Comparison of ENCODE assay signal across 14 cellular contexts in genomic region chr18:57057890-57058289, GRCh38.
DNase-seq lines count a peak whose midpoint lies in the region; ATAC-seq lines count a peak whose summit lies in the region.
"Had no signal": no experiment of that assay in that cellular context is flagged by ENCODE, and none has a peak within 500 bp of the region (broad histone marks: within the 10 kb centered on the region; RNA-seq: fewer than 3 reads in every experiment).

No MANE protein-coding gene starts in this region.

- no peaks in the 10 kb centered on the region for H3K36me3 Mint-ChIP-seq in activated CD4-positive, alpha-beta memory T cell treated with anti-CD3 and anti-CD28 coated beads for 36 hours
- no peaks in the 10 kb centered on the region for H3K36me3 Mint-ChIP-seq in activated CD4-positive, alpha-beta memory T cell treated with anti-CD3 and anti-CD28 coated beads, Interleukin-2, amount 10 ng/mL, durations not matched to agents 7 days and 5 days (ENCODE audit: low read depth)

- POLR2A ChIA-PET in activated CD4-positive, alpha-beta memory T cell treated with anti-CD3 and anti-CD28 coated beads for 36 hours (lab: Charles Lee): no interaction called here
- POLR2A ChIA-PET in activated CD4-positive, alpha-beta memory T cell treated with anti-CD3 and anti-CD28 coated beads, Interleukin-2, amount 10 ng/mL, durations not matched to agents 7 days and 5 days (lab: Charles Lee): no interaction called here

- peaks cover 11% of the 10 kb centered on the region for H3K27me3 Mint-ChIP-seq in activated CD4-positive, alpha-beta memory T cell treated with anti-CD3 and anti-CD28 coated beads for 36 hours
- H3K27me3 Mint-ChIP-seq in activated CD4-positive, alpha-beta memory T cell treated with anti-CD3 and anti-CD28 coated beads, Interleukin-2, amount 10 ng/mL, durations not matched to agents 7 days and 5 days: peaks cover 7% of the 10 kb centered on the region

- peaks cover 4% of the 10 kb centered on the region for H3K9me3 Mint-ChIP-seq in activated CD4-positive, alpha-beta memory T cell treated with anti-CD3 and anti-CD28 coated beads for 36 hours
- H3K9me3 Mint-ChIP-seq in activated CD4-positive, alpha-beta memory T cell treated with anti-CD3 and anti-CD28 coated beads, Interleukin-2, amount 10 ng/mL, durations not matched to agents 7 days and 5 days: peaks cover 3% of the 10 kb centered on the region

- H3K4me1 Mint-ChIP-seq in activated CD4-positive, alpha-beta memory T cell treated with anti-CD3 and anti-CD28 coated beads for 36 hours (ENCODE audit: low read depth): peaks cover 2% of the 10 kb centered on the region
- H3K4me1 Mint-ChIP-seq in activated CD4-positive, alpha-beta memory T cell treated with anti-CD3 and anti-CD28 coated beads, Interleukin-2, amount 10 ng/mL, durations not matched to agents 7 days and 5 days: peaks cover 1% of the 10 kb centered on the region

- intact Hi-C loops in activated CD4-positive, alpha-beta memory T cell treated with anti-CD3 and anti-CD28 coated beads for 36 hours (cut with micrococcal nuclease): no loop called here

- H3K27ac Mint-ChIP-seq in activated CD4-positive, alpha-beta memory T cell treated with anti-CD3 and anti-CD28 coated beads for 36 hours: no peak overlapping the region
- H3K27ac Mint-ChIP-seq in activated CD4-positive, alpha-beta memory T cell treated with anti-CD3 and anti-CD28 coated beads, Interleukin-2, amount 10 ng/mL, durations not matched to agents 7 days and 5 days: no peak overlapping the region

- CTCF ChIA-PET in activated CD4-positive, alpha-beta memory T cell treated with anti-CD3 and anti-CD28 coated beads for 36 hours (lab: Charles Lee): no interaction called here
- CTCF ChIA-PET in activated CD4-positive, alpha-beta memory T cell treated with anti-CD3 and anti-CD28 coated beads, Interleukin-2, amount 10 ng/mL, durations not matched to agents 7 days and 5 days (lab: Charles Lee): no interaction called here

- no peak overlapping the region for H3K4me3 Mint-ChIP-seq in activated CD4-positive, alpha-beta memory T cell treated with anti-CD3 and anti-CD28 coated beads for 36 hours
- no peak overlapping the region for H3K4me3 Mint-ChIP-seq in activated CD4-positive, alpha-beta memory T cell treated with anti-CD3 and anti-CD28 coated beads, Interleukin-2, amount 10 ng/mL, durations not matched to agents 7 days and 5 days

- ATAC-seq in GM21360 (IDR thresholded peaks at IDR 0.05; ENCODE audit: unreplicated experiment): peak; percentile 78
- ATAC-seq in HG02981 (IDR thresholded peaks at IDR 0.05; ENCODE audit: unreplicated experiment): peak; percentile 73
- ATAC-seq: psoas muscle had no signal

- DNase-seq in activated CD4-positive, alpha-beta memory T cell treated with anti-CD3 and anti-CD28 coated beads for 36 hours: peak; percentile 18
- DNase-seq in activated CD4-positive, alpha-beta memory T cell treated with anti-CD3 and anti-CD28 coated beads, Interleukin-2, amount 10 ng/mL, durations not matched to agents 7 days and 5 days: no peak
- DNase-seq in mesenteric fat pad (ENCODE audit: low spot score) (peak; percentile 30), NCI-H748 (lab: John Stamatoyannopoulos, UW; ENCODE audit: unreplicated experiment) (no peak), DMS 273 treated with DMSO at 0.1 percent for 48 hours (lab: John Stamatoyannopoulos, UW) (no peak), NCI-H524 treated with DMSO at 0.1 percent for 48 hours (lab: John Stamatoyannopoulos, UW) (no peak)
- DNase-seq: activated CD8-positive, alpha-beta memory T cell treated with anti-CD3 and anti-CD28 coated beads, Interleukin-2, amount 50 U/mL, for 4 hours; effector memory CD4-positive, alpha-beta T cell; foreskin melanocyte; NCI-H1092 treated with DMSO at 0.1 percent for 48 hours; psoas muscle; stimulated activated naive CD4-positive, alpha-beta T cell had no signal

Comparison
In these comparisons a context has a peak if more than half of its experiments do, and no peak if none do; other contexts are left out.
1. DNase-seq: peak in activated CD4-positive, alpha-beta memory T cell treated with anti-CD3 and anti-CD28 coated beads for 36 hours (single experiment) and mesenteric fat pad (single experiment); none in activated CD4-positive, alpha-beta memory T cell treated with anti-CD3 and anti-CD28 coated beads, Interleukin-2, amount 10 ng/mL, durations not matched to agents 7 days and 5 days (single experiment), NCI-H748 (single experiment), DMS 273 treated with DMSO at 0.1 percent for 48 hours (single experiment) and NCI-H524 treated with DMSO at 0.1 percent for 48 hours (single experiment).